ENCODE assay signal across 23 cellular contexts in genomic region chr13:67193979-67194378, GRCh38. TPM values are rescaled to one million over a fixed set of nuclear protein-coding genes. Genes with fewer than 3 reads are reported as not detected.
DNase-seq lines count a peak whose midpoint lies in the region; ATAC-seq, FAIRE-seq and TF ChIP-seq lines count a peak whose summit lies in the region.
"Had no signal": no experiment of that assay in that cellular context is flagged by ENCODE, and none has a peak within 500 bp of the region (broad histone marks: within the 10 kb centered on the region; RNA-seq: fewer than 3 reads in every experiment).

No MANE protein-coding gene starts in this region.

- TF ChIP-seq CTCF in SK-N-SH (IDR thresholded peaks at IDR 0.05) = no peak
- TF ChIP-seq CTCF in pancreas (IDR thresholded peaks at IDR 0.05) = no peak
- no peak for TF ChIP-seq CTCF in thyroid gland (IDR thresholded peaks at IDR 0.05)
- no peak for TF ChIP-seq CTCF in WERI-Rb-1 (IDR thresholded peaks at IDR 0.05; ENCODE audit: low read depth, low read length)

- H3K27ac ChIP-seq in SK-N-SH (ENCODE audit: low read depth in 2 of 2, low read length in 1 of 2) = no peak overlapping the region
- H3K27ac ChIP-seq in pancreas = no peak overlapping the region
- H3K27ac ChIP-seq in thyroid gland = no peak overlapping the region
- no peak overlapping the region for H3K27ac ChIP-seq in WERI-Rb-1
- H3K27ac ChIP-seq: GM23248 had no signal

- H3K36me3 ChIP-seq in SK-N-SH (replicated peaks in 1 of 2; ENCODE audit: control insufficient read depth in 1 of 2, insufficient read depth in 2 of 2, low read length in 1 of 2) (no peaks in the 10 kb centered on the region), pancreas (no peaks in the 10 kb centered on the region), thyroid gland (no peaks in the 10 kb centered on the region), WERI-Rb-1 (no peaks in the 10 kb centered on the region)
- H3K36me3 ChIP-seq: BE2C, HAP-1 had no signal

- intact Hi-C loops in pancreas (cut with DNase I) (no loop called here), thyroid gland (cut with DNase I) (no loop called here)

- H3K4me1 ChIP-seq in SK-N-SH (ENCODE audit: control insufficient read depth in 1 of 2, insufficient read depth in 2 of 2, low read depth in 1 of 2, low read length in 1 of 2) (no peaks in the 10 kb centered on the region), pancreas (peaks cover 0 to 4% (median 0%) of the 10 kb centered on the region in 3 donors), thyroid gland (no peaks in the 10 kb centered on the region)
- H3K4me1 ChIP-seq: HAP-1 had no signal

- H3K9me3 ChIP-seq in SK-N-SH (no peaks in the 10 kb centered on the region), pancreas (no peaks in the 10 kb centered on the region), thyroid gland (no peaks in the 10 kb centered on the region), WERI-Rb-1 (ENCODE audit: severe bottlenecking) (no peaks in the 10 kb centered on the region)
- H3K9me3 ChIP-seq: BE2C, HAP-1 had no signal

- H3K4me3 ChIP-seq in SK-N-SH (ENCODE audit: low read depth in 2 of 2, low read length in 1 of 2) (no peak overlapping the region), pancreas (no peak overlapping the region), thyroid gland (replicated peaks in 1 of 3) (no peak overlapping the region), WERI-Rb-1 (ENCODE audit: low read depth, low read length) (no peak overlapping the region)
- H3K4me3 ChIP-seq: GM12878, GM23248, HAP-1 had no signal

- peak overlapping the region; percentile 32; the same call in 1 of the 2 replicates for H2AFZ ChIP-seq in SK-N-SH (ENCODE audit: low read depth)
- H2AFZ ChIP-seq: GM23248 had no signal

- no peak for ATAC-seq in SK-N-SH treated with all-trans-retinoic acid at 6 μM for 48 hours
- ATAC-seq in pancreas = no peak
- ATAC-seq: GM12878 had no signal

- no peak overlapping the region for H3K9ac ChIP-seq in SK-N-SH
- H3K9ac ChIP-seq: GM23248 had no signal

- no peaks in the 10 kb centered on the region for H3K79me2 ChIP-seq in SK-N-SH (ENCODE audit: insufficient read depth)

- TF ChIP-seq POLR2A in thyroid gland (IDR thresholded peaks at IDR 0.05) = no peak

- DNase-seq in SK-N-SH (no peak), pancreas (no peak), NCI-H526 treated with DMSO at 0.1 percent for 48 hours (lab: John Stamatoyannopoulos, UW) (no peak), thyroid gland (no peak), WERI-Rb-1 (no peak)
- DNase-seq: 8988T; ACHN; BE2C; C1 segment of cervical spinal cord; CD4-positive, CD25-positive, alpha-beta regulatory T cell; CD8-positive, alpha-beta memory T cell; COR-L47; DMS 273 treated with DMSO at 0.1 percent for 48 hours; DMS53; DND-41; EL; GM23248 had no signal

- H3K27me3 ChIP-seq in SK-N-SH (ENCODE audit: insufficient read depth) (no peaks in the 10 kb centered on the region), pancreas (peaks cover 0 to 14% (median 4%) of the 10 kb centered on the region in 4 donors), thyroid gland (no peaks in the 10 kb centered on the region), WERI-Rb-1 (ENCODE audit: insufficient read depth, low read depth, severe bottlenecking) (no peaks in the 10 kb centered on the region)
- H3K27me3 ChIP-seq: BE2C had no signal

- H3K9me2 ChIP-seq in SK-N-SH = no peaks in the 10 kb centered on the region

- no peak for TF ChIP-seq EP300 in SK-N-SH (IDR thresholded peaks at IDR 0.05; ENCODE audit: borderline replicate concordance in 1 of 2, low read depth in 1 of 2, low read length in 1 of 2)

- CTCF ChIA-PET in SK-N-SH (lab: Yijun Ruan, JAX) = interaction anchor here (1.4 kb wide), 1 partner anchor 12 kb away, joined by 3 read pairs; no protein-coding TSS in a partner anchor

- TF ChIP-seq RAD21 in SK-N-SH (IDR thresholded peaks at IDR 0.05; ENCODE audit: low read length) = no peak

- H3K4me2 ChIP-seq in SK-N-SH = no peak overlapping the region

- FAIRE-seq in endometrium (lab: Jason Lieb, UNC) (peak; percentile 39), pancreas (lab: Jason Lieb, UNC) (peak; percentile 17)
- FAIRE-seq: GM12878 had no signal

- H3F3A ChIP-seq in SK-N-SH (replicated peaks; ENCODE audit: insufficient read depth) = no peaks in the 10 kb centered on the region

- H4K20me1 ChIP-seq in SK-N-SH (ENCODE audit: insufficient read depth) = no peaks in the 10 kb centered on the region

- POLR2A ChIA-PET in SK-N-SH (lab: Yijun Ruan, JAX) = no interaction called here

TF ChIP-seq in SK-N-SH, 30 proteins besides CTCF, POLR2A, EP300 and RAD21 (continues in another document):
- TF ChIP-seq PBX3 (IDR thresholded peaks at IDR 0.05) (no peak), FOXM1 (IDR thresholded peaks at IDR 0.05; ENCODE audit: low read depth) (no peak), FOSL2 (IDR thresholded peaks at IDR 0.05; ENCODE audit: borderline replicate concordance, low read depth) (no peak), JUND (IDR thresholded peaks at IDR 0.05) (no peak), MXI1 (IDR thresholded peaks at IDR 0.05; ENCODE audit: low read depth, low read length) (no peak), MEF2A (IDR thresholded peaks at IDR 0.05; ENCODE audit: borderline replicate concordance, low read depth) (no peak), NFIC (IDR thresholded peaks at IDR 0.05; ENCODE audit: borderline replicate concordance) (no peak), USF1 (IDR thresholded peaks at IDR 0.05; ENCODE audit: borderline replicate concordance, low read depth) (no peak)

TF ChIP-seq in SK-N-SH treated with all-trans-retinoic acid at 6 μM for 48 hours, 23 proteins besides CTCF, POLR2A, EP300 and RAD21:
- no peak for TF ChIP-seq ZFP3 (CRISPR knock-in tag; IDR thresholded peaks at IDR 0.05)
- TF ChIP-seq POU6F1 (CRISPR knock-in tag; IDR thresholded peaks at IDR 0.05; ENCODE audit: borderline replicate concordance, low read depth) = no peak
- TF ChIP-seq ARNTL (CRISPR knock-in tag; IDR thresholded peaks at IDR 0.05; ENCODE audit: borderline replicate concordance, low read depth) = no peak
TF ChIP-seq in SK-N-SH treated with all-trans-retinoic acid at 6 μM for 48 hours: peak in this region for 0.

RNA-seq across cellular contexts. Expression of gene PCDH9, which starts 36.2 kb away (rescaled TPM):
- polyA plus RNA-seq in SK-N-SH (2012; rRNA removed) (1.3 and 1.9 TPM in 2 replicates), pancreas (1 to 10 TPM in 1 of 2 donors, under 1 TPM in 1; 0.46 to 1.2 TPM)
- 1.7 and 1.8 TPM in 2 replicates for polyA plus RNA-seq in SK-N-SH (2012; cell fraction: cytosol; rRNA removed)
- 0.61 and 1.3 TPM in 2 replicates for polyA plus RNA-seq in SK-N-SH (2012; cell fraction: nucleus; rRNA removed)
- total RNA-seq in pancreas (1 to 10 TPM; 1.1 to 3.8 (median 1.7) TPM), thyroid gland (10 to 100 TPM in 2 of 4 donors, 1 to 10 TPM in 2; 2.8 to 22.4 (median 12.9) TPM)
- total RNA-seq: G401, HT-29 had no signal
